In genomic region chr5:141319202-141319601, GRCh38 we compare ENCODE assay signal across 10 cellular contexts. TPM values are rescaled to one million over a fixed set of nuclear protein-coding genes. Genes with fewer than 3 reads are reported as not detected.
DNase-seq lines count a peak whose midpoint lies in the region; TF ChIP-seq lines count a peak whose summit lies in the region.
"Had no signal": no experiment of that assay in that cellular context is flagged by ENCODE, and none has a peak within 500 bp of the region (broad histone marks: within the 10 kb centered on the region; RNA-seq: fewer than 3 reads in every experiment).

No MANE protein-coding gene starts in this region.

- H3K4me3 Mint-ChIP-seq in activated T-cell treated with anti-CD3 and anti-CD28 coated beads, Interleukin-2, amount 50 U/mL, for 24 hours: peak overlapping the region; percentile 98

- peaks cover 39% of the 10 kb centered on the region for H3K36me3 ChIP-seq in SU-DHL-6 (ENCODE audit: low read length)
- peaks cover 28% of the 10 kb centered on the region for H3K36me3 ChIP-seq in iPS-18a (ENCODE audit: control insufficient read depth, low read depth, low read length)
- H3K36me3 ChIP-seq in smooth muscle cell (ENCODE audit: low read depth): peaks cover 58% of the 10 kb centered on the region

- H3K4me2 ChIP-seq in SU-DHL-6 (ENCODE audit: low read depth, low read length, poor library complexity, severe bottlenecking) (peak overlapping the region; percentile 78), smooth muscle cell (peak overlapping the region; percentile 87)

- peaks cover 30% of the 10 kb centered on the region for H3K9me3 ChIP-seq in SU-DHL-6 (ENCODE audit: insufficient read depth, low read length)
- H3K9me3 ChIP-seq in iPS-18a (ENCODE audit: control insufficient read depth, low read depth, low read length): peaks cover 26% of the 10 kb centered on the region
- H3K9me3 ChIP-seq in smooth muscle cell (replicated peaks; ENCODE audit: low read depth): peaks cover 46% of the 10 kb centered on the region

- WGBS in smooth muscle cell (ENCODE audit: low lambda C conversion rate): 93% methylated on average over 6 of the region's 6 CpGs

- H2AFZ ChIP-seq in SU-DHL-6 (ENCODE audit: low read depth, low read length, severe bottlenecking) (no peak overlapping the region), smooth muscle cell (ENCODE audit: low read depth) (no peak overlapping the region)

- H4K20me1 ChIP-seq in SU-DHL-6 (ENCODE audit: low read depth, low read length) (0 out of 2 replicates have a peak, but pooled peaks cover 5% of the 10 kb centered on the region), smooth muscle cell (ENCODE audit: low read depth) (no peaks in the 10 kb centered on the region)

- peak overlapping the region; percentile 26 for H3K27ac Mint-ChIP-seq in activated T-cell treated with anti-CD3 and anti-CD28 coated beads, Interleukin-2, amount 50 U/mL, for 24 hours

- H3K4me1 ChIP-seq in iPS-18a (ENCODE audit: control insufficient read depth, low read depth, low read length) (no peaks in the 10 kb centered on the region), smooth muscle cell (ENCODE audit: low read depth) (no peaks in the 10 kb centered on the region)

- H3K27ac ChIP-seq in SU-DHL-6 (ENCODE audit: low read depth, low read length) (no peak overlapping the region), iPS-18a (ENCODE audit: low read length) (no peak overlapping the region), smooth muscle cell (ENCODE audit: low read depth) (peak overlapping the region; percentile 97)
- H3K27ac ChIP-seq: tibial artery, WERI-Rb-1 had no signal

- no peaks in the 10 kb centered on the region for H3K27me3 Mint-ChIP-seq in activated T-cell treated with anti-CD3 and anti-CD28 coated beads, Interleukin-2, amount 50 U/mL, for 24 hours

- DNase-seq in activated T-cell treated with anti-CD3 and anti-CD28 coated beads, Interleukin-2, amount 50 U/mL, for 24 hours: no peak
- DNase-seq in activated T-cell treated with anti-CD3 and anti-CD28 coated beads for 4 hours (no peak), smooth muscle cell (lab: John Stamatoyannopoulos, UW; ENCODE audit: unreplicated experiment) (no peak), GM10248 (ENCODE audit: extremely low spot score) (no peak), NCI-H1930 (lab: John Stamatoyannopoulos, UW) (no peak), NCI-H1694 (lab: John Stamatoyannopoulos, UW) (no peak)
- DNase-seq: tibial artery, WERI-Rb-1 had no signal

- peaks cover 33% of the 10 kb centered on the region for H3K4me1 Mint-ChIP-seq in activated T-cell treated with anti-CD3 and anti-CD28 coated beads, Interleukin-2, amount 50 U/mL, for 24 hours (ENCODE audit: low read depth)

- TF ChIP-seq CTCF in SU-DHL-6 (IDR thresholded peaks at IDR 0.05; ENCODE audit: insufficient read depth, low read length, poor library complexity, severe bottlenecking) (no peak), smooth muscle cell (IDR thresholded peaks at IDR 0.05; ENCODE audit: borderline replicate concordance, insufficient read depth, poor library complexity, severe bottlenecking) (no peak), GM10248 (IDR thresholded peaks at IDR 0.05; ENCODE audit: control extremely low read depth, extremely low read depth, low read depth, missing control alignments) (no peak)

- no peaks in the 10 kb centered on the region for H3K9me2 ChIP-seq in SU-DHL-6 (replicated peaks; ENCODE audit: insufficient read depth, low read length)

- no peaks in the 10 kb centered on the region for H3K27me3 ChIP-seq in SU-DHL-6 (ENCODE audit: low read length)
- no peaks in the 10 kb centered on the region for H3K27me3 ChIP-seq in iPS-18a (ENCODE audit: control insufficient read depth, insufficient read depth, low read length)
- H3K27me3 ChIP-seq in smooth muscle cell (ENCODE audit: low read depth): no peaks in the 10 kb centered on the region
- H3K27me3 ChIP-seq: tibial artery had no signal

- peaks cover 60% of the 10 kb centered on the region for H3K79me2 ChIP-seq in SU-DHL-6 (ENCODE audit: insufficient read depth, low read length)
- peaks cover 47% of the 10 kb centered on the region for H3K79me2 ChIP-seq in smooth muscle cell (ENCODE audit: low read depth)

- H3K9me3 Mint-ChIP-seq in activated T-cell treated with anti-CD3 and anti-CD28 coated beads, Interleukin-2, amount 50 U/mL, for 24 hours: peaks cover 66% of the 10 kb centered on the region

- CTCF ChIA-PET in GM10248 (lab: Yijun Ruan, JAX): interaction anchor here (0.9 to 4.4 kb wide), 20 partner anchors 7 to 273 kb away, joined by 3 to 53 read pairs (median 7); partner anchors contain the start of genes PCDHGA1, PCDHGA10, PCDHGA11 and PCDHGA2

- H3F3A ChIP-seq in SU-DHL-6 (ENCODE audit: insufficient read depth): peaks cover 6% of the 10 kb centered on the region; the same call in 1 of the 2 replicates
- H3F3A ChIP-seq in smooth muscle cell (ENCODE audit: low read depth): peaks cover 13% of the 10 kb centered on the region

- POLR2A ChIA-PET in GM10248 (lab: Yijun Ruan, JAX): no interaction called here

- H3K36me3 Mint-ChIP-seq in activated T-cell treated with anti-CD3 and anti-CD28 coated beads, Interleukin-2, amount 50 U/mL, for 24 hours (ENCODE audit: low read depth): peaks cover 83% of the 10 kb centered on the region

- no peak overlapping the region for H3K9ac ChIP-seq in SU-DHL-6 (ENCODE audit: low read length)
- H3K9ac ChIP-seq in iPS-18a (ENCODE audit: low read length): no peak overlapping the region
- H3K9ac ChIP-seq in smooth muscle cell (ENCODE audit: low read depth): no peak overlapping the region

- peak overlapping the region; percentile 89 for H3K4me3 ChIP-seq in SU-DHL-6 (ENCODE audit: insufficient read depth, low read length, poor library complexity, severe bottlenecking)
- peak overlapping the region; percentile 96 for H3K4me3 ChIP-seq in iPS-18a (ENCODE audit: low read length)
- H3K4me3 ChIP-seq in smooth muscle cell: peak overlapping the region; percentile 85

RNA-seq across cellular contexts. Expression of gene TAF7, which starts 1.4 kb away (rescaled TPM):
- total RNA-seq in smooth muscle cell: 83.0 and 94.5 TPM in 2 replicates
- polyA plus RNA-seq in smooth muscle cell: 85.9 and 105 TPM in 2 replicates

RNA-seq across cellular contexts. Expression of gene PCDHGA1, which starts 11.1 kb away (rescaled TPM):
- total RNA-seq in smooth muscle cell: 0.58 and 0.63 TPM in 2 replicates
- polyA plus RNA-seq in smooth muscle cell: 0.05 TPM in 1 of 2 replicates, not detected in the other

RNA-seq across cellular contexts. Expression of gene SLC25A2, which starts 15.4 kb away (rescaled TPM):
- not detected in 2 replicates for total RNA-seq in smooth muscle cell
- 0.15 TPM in 1 of 2 replicates, not detected in the other for polyA plus RNA-seq in smooth muscle cell

RNA-seq across cellular contexts. Expression of gene PCDHGA2, which starts 19.4 kb away (rescaled TPM):
- 0.04 TPM in 1 of 2 replicates, not detected in the other for total RNA-seq in smooth muscle cell
- polyA plus RNA-seq in smooth muscle cell: not detected in 2 replicates

RNA-seq across cellular contexts. Expression of gene PCDHGA3, which starts 24.4 kb away (rescaled TPM):
- total RNA-seq in smooth muscle cell: not detected in 2 replicates
- polyA plus RNA-seq in smooth muscle cell: not detected in 2 replicates
